Comparison of ENCODE assay signal across 1 cellular context in the genomic region with DNA sequence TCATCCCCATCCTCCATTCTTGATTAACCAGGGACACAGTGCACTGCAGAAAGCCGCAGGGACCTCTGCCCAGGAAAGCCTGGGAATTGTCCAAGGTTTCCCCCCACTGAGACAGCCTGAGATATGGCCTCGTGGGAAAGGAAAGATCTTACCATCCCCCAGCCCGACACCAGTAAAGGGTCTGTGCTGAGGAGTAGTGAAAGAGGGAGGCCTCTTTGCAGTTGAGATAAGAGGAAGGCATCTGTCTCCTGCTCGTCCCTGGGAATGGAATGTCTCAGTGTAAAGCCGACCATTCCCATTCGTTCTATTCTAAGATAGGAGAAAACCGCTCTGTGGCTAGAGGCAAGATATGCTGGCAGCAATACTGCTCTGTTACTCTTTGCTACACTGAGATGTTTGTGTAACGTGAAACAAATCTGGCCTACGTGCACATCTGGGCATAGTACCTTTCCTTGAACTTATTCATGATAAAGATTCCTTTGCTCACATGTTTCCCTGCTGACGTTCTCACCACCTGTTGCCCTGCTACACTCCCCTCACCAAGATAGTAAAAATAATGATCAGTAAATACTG.
TF ChIP-seq lines count a peak whose summit lies in the region.
"Not testable (repeated sequence)": the region's sequence is repeated elsewhere in the genome, so short reads cannot be mapped to it uniquely, and the experiment has no call there.

No MANE protein-coding gene starts in this region.

TF ChIP-seq in HepG2, 621 proteins besides CTCF, POLR2A, EP300 and RAD21 (continued from another document):
- TF ChIP-seq ZNF558 (CRISPR knock-in tag; IDR thresholded peaks at IDR 0.05; ENCODE audit: borderline replicate concordance) (0 out of 2 replicates have a peak, but pooled peaks have one; percentile 35), ZNF598 (CRISPR knock-in tag; IDR thresholded peaks at IDR 0.05; ENCODE audit: borderline replicate concordance) (0 out of 2 replicates have a peak, but pooled peaks have one; percentile 10), AKAP8 (CRISPR knock-in tag; IDR thresholded peaks at IDR 0.05) (peak; percentile 99), ZNF431 (CRISPR knock-in tag; IDR thresholded peaks at IDR 0.05; ENCODE audit: borderline replicate concordance, low read depth) (0 out of 2 replicates have a peak, but pooled peaks have one; percentile 67), PITX1 (CRISPR knock-in tag; IDR thresholded peaks at IDR 0.05) (0 out of 2 replicates have a peak, but pooled peaks have one; percentile 15), ERF (CRISPR knock-in tag; IDR thresholded peaks at IDR 0.05) (peak; percentile 28; the same call in 1 of the 2 replicates), ZNF296 (CRISPR knock-in tag; conservative IDR thresholded peaks at IDR 0.05) (0 out of 2 replicates have a peak, but pooled peaks have one; percentile 25), SOX5 (CRISPR knock-in tag; IDR thresholded peaks at IDR 0.05; ENCODE audit: borderline replicate concordance) (peak; percentile 30; the same call in 1 of the 2 replicates), CEBPG (CRISPR knock-in tag; IDR thresholded peaks at IDR 0.05) (0 out of 2 replicates have a peak, but pooled peaks have one; percentile 19), ZSCAN29 (CRISPR knock-in tag; conservative IDR thresholded peaks at IDR 0.05) (0 out of 2 replicates have a peak, but pooled peaks have one; percentile 52), HDAC2 (CRISPR knock-in tag; IDR thresholded peaks at IDR 0.05) (0 out of 2 replicates have a peak, but pooled peaks have one; percentile 22), ZMAT3 (CRISPR knock-in tag; conservative IDR thresholded peaks at IDR 0.05) (0 out of 2 replicates have a peak, but pooled peaks have one; percentile 45), NR2F6 (CRISPR knock-in tag; IDR thresholded peaks at IDR 0.05) (peak; percentile 41; the same call in 1 of the 2 replicates)
- TF ChIP-seq, protein P1, sequence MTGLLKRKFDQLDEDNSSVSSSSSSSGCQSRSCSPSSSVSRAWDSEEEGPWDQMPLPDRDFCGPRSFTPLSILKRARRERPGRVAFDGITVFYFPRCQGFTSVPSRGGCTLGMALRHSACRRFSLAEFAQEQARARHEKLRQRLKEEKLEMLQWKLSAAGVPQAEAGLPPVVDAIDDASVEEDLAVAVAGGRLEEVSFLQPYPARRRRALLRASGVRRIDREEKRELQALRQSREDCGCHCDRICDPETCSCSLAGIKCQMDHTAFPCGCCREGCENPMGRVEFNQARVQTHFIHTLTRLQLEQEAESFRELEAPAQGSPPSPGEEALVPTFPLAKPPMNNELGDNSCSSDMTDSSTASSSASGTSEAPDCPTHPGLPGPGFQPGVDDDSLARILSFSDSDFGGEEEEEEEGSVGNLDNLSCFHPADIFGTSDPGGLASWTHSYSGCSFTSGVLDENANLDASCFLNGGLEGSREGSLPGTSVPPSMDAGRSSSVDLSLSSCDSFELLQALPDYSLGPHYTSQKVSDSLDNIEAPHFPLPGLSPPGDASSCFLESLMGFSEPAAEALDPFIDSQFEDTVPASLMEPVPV (CRISPR knock-in tag; IDR thresholded peaks at IDR 0.05) = peak; percentile 13; the same call in 1 of the 2 replicates
- TF ChIP-seq, protein P2, sequence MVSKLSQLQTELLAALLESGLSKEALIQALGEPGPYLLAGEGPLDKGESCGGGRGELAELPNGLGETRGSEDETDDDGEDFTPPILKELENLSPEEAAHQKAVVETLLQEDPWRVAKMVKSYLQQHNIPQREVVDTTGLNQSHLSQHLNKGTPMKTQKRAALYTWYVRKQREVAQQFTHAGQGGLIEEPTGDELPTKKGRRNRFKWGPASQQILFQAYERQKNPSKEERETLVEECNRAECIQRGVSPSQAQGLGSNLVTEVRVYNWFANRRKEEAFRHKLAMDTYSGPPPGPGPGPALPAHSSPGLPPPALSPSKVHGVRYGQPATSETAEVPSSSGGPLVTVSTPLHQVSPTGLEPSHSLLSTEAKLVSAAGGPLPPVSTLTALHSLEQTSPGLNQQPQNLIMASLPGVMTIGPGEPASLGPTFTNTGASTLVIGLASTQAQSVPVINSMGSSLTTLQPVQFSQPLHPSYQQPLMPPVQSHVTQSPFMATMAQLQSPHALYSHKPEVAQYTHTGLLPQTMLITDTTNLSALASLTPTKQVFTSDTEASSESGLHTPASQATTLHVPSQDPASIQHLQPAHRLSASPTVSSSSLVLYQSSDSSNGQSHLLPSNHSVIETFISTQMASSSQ (IDR thresholded peaks at IDR 0.05; ENCODE audit: low read depth) = 0 out of 2 replicates have a peak, but pooled peaks have one; percentile 25
- TF ChIP-seq, protein P2 (CRISPR knock-in tag; IDR thresholded peaks at IDR 0.05; ENCODE audit: borderline replicate concordance) = peak; percentile 33; the same call in 1 of the 2 replicates
- TF ChIP-seq, protein P3, sequence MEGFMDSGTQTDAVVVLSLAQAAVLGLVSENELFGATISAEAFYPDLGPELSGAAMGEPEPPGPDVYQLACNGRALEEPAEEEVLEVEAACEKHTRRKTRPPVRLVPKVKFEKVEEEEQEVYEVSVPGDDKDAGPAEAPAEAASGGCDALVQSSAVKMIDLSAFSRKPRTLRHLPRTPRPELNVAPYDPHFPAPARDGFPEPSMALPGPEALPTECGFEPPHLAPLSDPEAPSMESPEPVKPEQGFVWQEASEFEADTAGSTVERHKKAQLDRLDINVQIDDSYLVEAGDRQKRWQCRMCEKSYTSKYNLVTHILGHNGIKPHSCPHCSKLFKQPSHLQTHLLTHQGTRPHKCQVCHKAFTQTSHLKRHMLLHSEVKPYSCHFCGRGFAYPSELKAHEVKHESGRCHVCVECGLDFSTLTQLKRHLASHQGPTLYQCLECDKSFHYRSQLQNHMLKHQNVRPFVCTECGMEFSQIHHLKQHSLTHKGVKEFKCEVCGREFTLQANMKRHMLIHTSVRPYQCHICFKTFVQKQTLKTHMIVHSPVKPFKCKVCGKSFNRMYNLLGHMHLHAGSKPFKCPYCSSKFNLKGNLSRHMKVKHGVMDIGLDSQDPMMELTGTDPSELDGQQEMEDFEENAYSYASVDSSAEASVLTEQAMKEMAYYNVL (CRISPR knock-in tag; IDR thresholded peaks at IDR 0.05; ENCODE audit: borderline replicate concordance) = 0 out of 2 replicates have a peak, but pooled peaks have one; percentile 9
- TF ChIP-seq, protein P4, sequence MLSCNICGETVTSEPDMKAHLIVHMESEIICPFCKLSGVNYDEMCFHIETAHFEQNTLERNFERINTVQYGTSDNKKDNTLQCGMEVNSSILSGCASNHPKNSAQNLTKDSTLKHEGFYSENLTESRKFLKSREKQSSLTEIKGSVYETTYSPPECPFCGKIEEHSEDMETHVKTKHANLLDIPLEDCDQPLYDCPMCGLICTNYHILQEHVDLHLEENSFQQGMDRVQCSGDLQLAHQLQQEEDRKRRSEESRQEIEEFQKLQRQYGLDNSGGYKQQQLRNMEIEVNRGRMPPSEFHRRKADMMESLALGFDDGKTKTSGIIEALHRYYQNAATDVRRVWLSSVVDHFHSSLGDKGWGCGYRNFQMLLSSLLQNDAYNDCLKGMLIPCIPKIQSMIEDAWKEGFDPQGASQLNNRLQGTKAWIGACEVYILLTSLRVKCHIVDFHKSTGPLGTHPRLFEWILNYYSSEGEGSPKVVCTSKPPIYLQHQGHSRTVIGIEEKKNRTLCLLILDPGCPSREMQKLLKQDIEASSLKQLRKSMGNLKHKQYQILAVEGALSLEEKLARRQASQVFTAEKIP (CRISPR knock-in tag; IDR thresholded peaks at IDR 0.05; ENCODE audit: borderline replicate concordance) = 0 out of 2 replicates have a peak, but pooled peaks have one; percentile 42
- TF ChIP-seq, protein P5, sequence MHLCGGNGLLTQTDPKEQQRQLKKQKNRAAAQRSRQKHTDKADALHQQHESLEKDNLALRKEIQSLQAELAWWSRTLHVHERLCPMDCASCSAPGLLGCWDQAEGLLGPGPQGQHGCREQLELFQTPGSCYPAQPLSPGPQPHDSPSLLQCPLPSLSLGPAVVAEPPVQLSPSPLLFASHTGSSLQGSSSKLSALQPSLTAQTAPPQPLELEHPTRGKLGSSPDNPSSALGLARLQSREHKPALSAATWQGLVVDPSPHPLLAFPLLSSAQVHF (CRISPR knock-in tag; IDR thresholded peaks at IDR 0.05) = peak; percentile 20; the same call in 1 of the 2 replicates
- TF ChIP-seq, protein P6, sequence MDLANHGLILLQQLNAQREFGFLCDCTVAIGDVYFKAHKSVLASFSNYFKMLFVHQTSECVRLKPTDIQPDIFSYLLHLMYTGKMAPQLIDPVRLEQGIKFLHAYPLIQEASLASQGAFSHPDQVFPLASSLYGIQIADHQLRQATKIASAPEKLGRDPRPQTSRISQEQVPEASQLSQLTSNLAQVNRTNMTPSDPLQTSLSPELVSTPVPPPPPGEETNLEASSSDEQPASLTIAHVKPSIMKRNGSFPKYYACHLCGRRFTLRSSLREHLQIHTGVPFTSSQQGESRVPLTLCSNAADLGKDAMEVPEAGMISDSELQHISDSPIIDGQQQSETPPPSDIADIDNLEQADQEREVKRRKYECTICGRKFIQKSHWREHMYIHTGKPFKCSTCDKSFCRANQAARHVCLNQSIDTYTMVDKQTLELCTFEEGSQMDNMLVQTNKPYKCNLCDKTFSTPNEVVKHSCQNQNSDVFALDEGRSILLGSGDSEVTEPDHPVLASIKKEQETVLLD (CRISPR knock-in tag; IDR thresholded peaks at IDR 0.05; ENCODE audit: low read depth) = 0 out of 2 replicates have a peak, but pooled peaks have one; percentile 23
- TF ChIP-seq, protein P7, sequence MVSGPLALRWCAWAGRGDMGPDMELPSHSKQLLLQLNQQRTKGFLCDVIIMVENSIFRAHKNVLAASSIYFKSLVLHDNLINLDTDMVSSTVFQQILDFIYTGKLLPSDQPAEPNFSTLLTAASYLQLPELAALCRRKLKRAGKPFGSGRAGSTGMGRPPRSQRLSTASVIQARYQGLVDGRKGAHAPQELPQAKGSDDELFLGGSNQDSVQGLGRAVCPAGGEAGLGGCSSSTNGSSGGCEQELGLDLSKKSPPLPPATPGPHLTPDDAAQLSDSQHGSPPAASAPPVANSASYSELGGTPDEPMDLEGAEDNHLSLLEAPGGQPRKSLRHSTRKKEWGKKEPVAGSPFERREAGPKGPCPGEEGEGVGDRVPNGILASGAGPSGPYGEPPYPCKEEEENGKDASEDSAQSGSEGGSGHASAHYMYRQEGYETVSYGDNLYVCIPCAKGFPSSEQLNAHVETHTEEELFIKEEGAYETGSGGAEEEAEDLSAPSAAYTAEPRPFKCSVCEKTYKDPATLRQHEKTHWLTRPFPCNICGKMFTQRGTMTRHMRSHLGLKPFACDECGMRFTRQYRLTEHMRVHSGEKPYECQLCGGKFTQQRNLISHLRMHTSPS (CRISPR knock-in tag; IDR thresholded peaks at IDR 0.05; ENCODE audit: low read depth) = peak; percentile 39; the same call in 1 of the 2 replicates
- TF ChIP-seq, protein P8, sequence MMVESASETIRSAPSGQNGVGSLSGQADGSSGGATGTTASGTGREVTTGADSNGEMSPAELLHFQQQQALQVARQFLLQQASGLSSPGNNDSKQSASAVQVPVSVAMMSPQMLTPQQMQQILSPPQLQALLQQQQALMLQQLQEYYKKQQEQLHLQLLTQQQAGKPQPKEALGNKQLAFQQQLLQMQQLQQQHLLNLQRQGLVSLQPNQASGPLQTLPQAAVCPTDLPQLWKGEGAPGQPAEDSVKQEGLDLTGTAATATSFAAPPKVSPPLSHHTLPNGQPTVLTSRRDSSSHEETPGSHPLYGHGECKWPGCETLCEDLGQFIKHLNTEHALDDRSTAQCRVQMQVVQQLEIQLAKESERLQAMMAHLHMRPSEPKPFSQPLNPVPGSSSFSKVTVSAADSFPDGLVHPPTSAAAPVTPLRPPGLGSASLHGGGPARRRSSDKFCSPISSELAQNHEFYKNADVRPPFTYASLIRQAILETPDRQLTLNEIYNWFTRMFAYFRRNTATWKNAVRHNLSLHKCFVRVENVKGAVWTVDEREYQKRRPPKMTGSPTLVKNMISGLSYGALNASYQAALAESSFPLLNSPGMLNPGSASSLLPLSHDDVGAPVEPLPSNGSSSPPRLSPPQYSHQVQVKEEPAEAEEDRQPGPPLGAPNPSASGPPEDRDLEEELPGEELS (CRISPR knock-in tag; IDR thresholded peaks at IDR 0.05) = peak; percentile 34; the same call in 1 of the 2 replicates
- not testable (repeated sequence) for TF ChIP-seq NR2F6 (IDR thresholded peaks at IDR 0.05)
- TF ChIP-seq, protein P9, sequence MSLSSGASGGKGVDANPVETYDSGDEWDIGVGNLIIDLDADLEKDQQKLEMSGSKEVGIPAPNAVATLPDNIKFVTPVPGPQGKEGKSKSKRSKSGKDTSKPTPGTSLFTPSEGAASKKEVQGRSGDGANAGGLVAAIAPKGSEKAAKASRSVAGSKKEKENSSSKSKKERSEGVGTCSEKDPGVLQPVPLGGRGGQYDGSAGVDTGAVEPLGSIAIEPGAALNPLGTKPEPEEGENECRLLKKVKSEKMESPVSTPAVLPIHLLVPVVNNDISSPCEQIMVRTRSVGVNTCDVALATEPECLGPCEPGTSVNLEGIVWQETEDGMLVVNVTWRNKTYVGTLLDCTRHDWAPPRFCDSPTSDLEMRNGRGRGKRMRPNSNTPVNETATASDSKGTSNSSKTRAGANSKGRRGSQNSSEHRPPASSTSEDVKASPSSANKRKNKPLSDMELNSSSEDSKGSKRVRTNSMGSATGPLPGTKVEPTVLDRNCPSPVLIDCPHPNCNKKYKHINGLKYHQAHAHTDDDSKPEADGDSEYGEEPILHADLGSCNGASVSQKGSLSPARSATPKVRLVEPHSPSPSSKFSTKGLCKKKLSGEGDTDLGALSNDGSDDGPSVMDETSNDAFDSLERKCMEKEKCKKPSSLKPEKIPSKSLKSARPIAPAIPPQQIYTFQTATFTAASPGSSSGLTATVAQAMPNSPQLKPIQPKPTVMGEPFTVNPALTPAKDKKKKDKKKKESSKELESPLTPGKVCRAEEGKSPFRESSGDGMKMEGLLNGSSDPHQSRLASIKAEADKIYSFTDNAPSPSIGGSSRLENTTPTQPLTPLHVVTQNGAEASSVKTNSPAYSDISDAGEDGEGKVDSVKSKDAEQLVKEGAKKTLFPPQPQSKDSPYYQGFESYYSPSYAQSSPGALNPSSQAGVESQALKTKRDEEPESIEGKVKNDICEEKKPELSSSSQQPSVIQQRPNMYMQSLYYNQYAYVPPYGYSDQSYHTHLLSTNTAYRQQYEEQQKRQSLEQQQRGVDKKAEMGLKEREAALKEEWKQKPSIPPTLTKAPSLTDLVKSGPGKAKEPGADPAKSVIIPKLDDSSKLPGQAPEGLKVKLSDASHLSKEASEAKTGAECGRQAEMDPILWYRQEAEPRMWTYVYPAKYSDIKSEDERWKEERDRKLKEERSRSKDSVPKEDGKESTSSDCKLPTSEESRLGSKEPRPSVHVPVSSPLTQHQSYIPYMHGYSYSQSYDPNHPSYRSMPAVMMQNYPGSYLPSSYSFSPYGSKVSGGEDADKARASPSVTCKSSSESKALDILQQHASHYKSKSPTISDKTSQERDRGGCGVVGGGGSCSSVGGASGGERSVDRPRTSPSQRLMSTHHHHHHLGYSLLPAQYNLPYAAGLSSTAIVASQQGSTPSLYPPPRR (CRISPR knock-in tag; IDR thresholded peaks at IDR 0.05; ENCODE audit: borderline replicate concordance) = 0 out of 2 replicates have a peak, but pooled peaks have one; percentile 5
